ENCODE assay signal across 30 cellular contexts in the genomic region with DNA sequence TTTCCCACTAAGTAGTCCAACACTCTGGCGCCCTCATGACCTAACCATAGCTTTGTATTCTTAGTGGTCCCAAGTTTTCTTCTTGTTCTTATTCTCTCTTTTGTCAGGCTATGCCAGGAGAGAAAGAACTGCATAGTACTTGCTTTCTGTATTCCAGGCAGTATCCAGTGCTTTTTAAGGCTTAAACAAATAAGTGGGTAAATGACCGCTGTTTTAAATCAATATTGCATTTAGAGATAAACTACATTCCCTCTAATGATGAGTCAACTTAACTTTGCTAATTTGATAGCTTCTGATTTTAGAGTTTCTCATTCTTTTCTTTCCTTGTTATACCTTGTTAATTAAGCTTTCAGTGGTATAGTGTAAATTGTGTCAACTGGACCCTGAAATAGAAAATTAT.
"Had no signal": no experiment of that assay in that cellular context is flagged by ENCODE, and none has a peak within 500 bp of the region (broad histone marks: within the 10 kb centered on the region; RNA-seq: fewer than 3 reads in every experiment).

No MANE protein-coding gene starts in this region.

- H3K36me3 ChIP-seq: ovary, spleen, suprapubic skin, tibial nerve, upper lobe of left lung, vagina had no signal

- H2AFZ ChIP-seq: parathyroid adenoma had no signal

- H3K4me3 ChIP-seq: ovary, psoas muscle, skin epidermis, smooth muscle cell, spleen, suprapubic skin, testis, tibial nerve, upper lobe of left lung, vagina had no signal

- ATAC-seq: naive thymus-derived CD8-positive, alpha-beta T cell; natural killer cell treated with Interleukin-12 subunit alpha and Interleukin-12 subunit beta and Interleukin-15 and Interleukin-18, amount 100 ng/mL, for 72 hours; psoas muscle; right cardiac atrium; sciatic nerve; stimulated activated memory B cell treated with anti-CD40 and anti-IgM and Interleukin-4, amounts not matched to agents 10 μg/mL and 1 μg/mL and 100 μg/mL, for 72 hours; stimulated activated naive CD8-positive, alpha-beta T cell treated with anti-CD3 and anti-CD28 coated beads, Interleukin-15, amount 100 ng/mL, for 72 hours; stimulated activated naive CD8-positive, alpha-beta T cell treated with anti-CD3 and anti-CD28 coated beads, Interleukin-15, Interleukin-2, amounts not matched to agents 100 U/mL and 50 U/mL, for 24 hours had no signal

- H3K27ac ChIP-seq: ovary, parathyroid adenoma, psoas muscle, skin epidermis, spleen, suprapubic skin, testis, tibial nerve, upper lobe of left lung, vagina had no signal

- FAIRE-seq: urothelium cell line had no signal

- H3K4me1 ChIP-seq: parathyroid adenoma, psoas muscle, spleen, suprapubic skin, testis, tibial nerve, upper lobe of left lung, vagina had no signal

- H3K9ac ChIP-seq: parathyroid adenoma had no signal

- H3K27me3 ChIP-seq: ovary, spleen, suprapubic skin, testis, tibial nerve, upper lobe of left lung, vagina had no signal

- H3K79me2 ChIP-seq: parathyroid adenoma had no signal

- H3K9me3 ChIP-seq: ovary, psoas muscle, spleen, suprapubic skin, testis, tibial nerve, upper lobe of left lung, vagina had no signal

- H3K4me2 ChIP-seq: smooth muscle cell had no signal

- DNase-seq: naive thymus-derived CD8-positive, alpha-beta T cell; nephron progenitor cell; occipital lobe; ovary; posterior cingulate gyrus; psoas muscle; right cardiac atrium; spleen; stimulated activated CD4-positive, alpha-beta T cell treated with anti-CD3 and anti-CD28 coated beads, Interleukin-12 subunit alpha, Interleukin-12 subunit beta, amount 100 ng/mL, for 4 hours; stimulated activated CD4-positive, alpha-beta T cell treated with anti-CD3 and anti-CD28 coated beads, Interleukin-1b, Interleukin-23, amount 100 ng/mL, for 48 hours; stimulated activated CD4-positive, alpha-beta T cell treated with anti-CD3 and anti-CD28 coated beads, Interleukin-4, amount 100 ng/mL, for 1 hour; stimulated activated CD4-positive, alpha-beta T cell treated with anti-CD3 and anti-CD28 coated beads, Interleukin-4, amount 100 ng/mL, for 4 hours; stimulated activated CD8-positive, alpha-beta memory T cell treated with anti-CD3 and anti-CD28 coated beads, Interleukin-4, amount 100 ng/mL, for 48 hours; stimulated activated naive CD4-positive, alpha-beta T cell; stimulated activated naive CD8-positive, alpha-beta T cell treated with anti-CD3 and anti-CD28 coated beads, Interleukin-15, amount 100 ng/mL, for 72 hours; stimulated activated naive CD8-positive, alpha-beta T cell treated with anti-CD3 and anti-CD28 coated beads, Interleukin-15, Interleukin-2, amounts not matched to agents 100 U/mL and 50 U/mL, for 24 hours; substantia nigra; testis; trophoblast cell; upper lobe of left lung had no signal
